Comparison of ENCODE assay signal across 8 cellular contexts in genomic region chrX:120561634-120562568, GRCh38. TPM values are rescaled to one million over a fixed set of nuclear protein-coding genes. Genes with fewer than 3 reads are reported as not detected.
DNase-seq lines count a peak whose midpoint lies in the region; ATAC-seq and TF ChIP-seq lines count a peak whose summit lies in the region.

No MANE protein-coding gene starts in this region.

- no peak for TF ChIP-seq POLR2A in breast epithelium (IDR thresholded peaks at IDR 0.05)

- BruUV-seq in A673 (replicated peaks; lab: Mats Ljungman, UMichigan) = TSS peak; percentile 98

- intact Hi-C loops in A673 (cut with micrococcal nuclease; ENCODE audit: unreplicated experiment) (loop anchor here (5.0 kb wide), 1 partner anchor 40 kb away; the partner anchor contains the start of gene MCTS1), breast epithelium (cut with DNase I; ENCODE audit: low total_unique reads) (no loop called here), head of caudate nucleus (cut with DNase I) (loop anchor here (2.0 kb wide), 1 partner anchor 41 kb away; no protein-coding TSS in a partner anchor)

- H3K9me3 ChIP-seq in A673 (ENCODE audit: low read depth, low read length, poor library complexity, severe bottlenecking) = no peaks in the 10 kb centered on the region
- H3K9me3 ChIP-seq in breast epithelium = no peaks in the 10 kb centered on the region
- no peaks in the 10 kb centered on the region for H3K9me3 ChIP-seq in mucosa of rectum (ENCODE audit: control insufficient read depth in 2 of 2, low read length in 2 of 2)

- DNase-seq in A673 (ENCODE audit: low spot score) = no peak
- no peak for DNase-seq in breast epithelium (ENCODE audit: low spot score in 2 of 2)
- DNase-seq in head of caudate nucleus = no peak
- no peak for DNase-seq in effector CD8-positive, alpha-beta T cell (lab: John Stamatoyannopoulos, UW)

- H3K4me1 ChIP-seq in A673 (ENCODE audit: insufficient read depth, low read length, poor library complexity, severe bottlenecking) = peaks cover 5% of the 10 kb centered on the region
- peaks cover 3 to 4% of the 10 kb centered on the region in 2 donors for H3K4me1 ChIP-seq in breast epithelium
- H3K4me1 ChIP-seq in mucosa of rectum (ENCODE audit: control insufficient read depth in 2 of 2, insufficient read depth in 2 of 2, low read length in 2 of 2) = peaks cover 0 to 5% of the 10 kb centered on the region in 2 donors

- CTCF ChIA-PET in A673 (lab: Charles Lee) = no interaction called here

- H3K36me3 ChIP-seq in A673 (ENCODE audit: insufficient read depth, low read length, poor library complexity, severe bottlenecking) = no peaks in the 10 kb centered on the region
- no peaks in the 10 kb centered on the region for H3K36me3 ChIP-seq in breast epithelium
- H3K36me3 ChIP-seq in mucosa of rectum (ENCODE audit: control insufficient read depth in 2 of 2, insufficient read depth in 2 of 2, low read length in 2 of 2) = no peaks in the 10 kb centered on the region

- H3K27ac ChIP-seq in A673 (ENCODE audit: low read depth, low read length, poor library complexity, severe bottlenecking) (peak overlapping the region; percentile 98), breast epithelium (peak overlapping the region; percentile 96 to 99), mucosa of rectum (ENCODE audit: low read depth in 2 of 2, low read length in 2 of 2) (peak overlapping the region; percentile 97 to 99)

- H3K27me3 ChIP-seq in A673 (replicated peaks; ENCODE audit: insufficient read depth, low read depth, low read length, poor library complexity) (no peaks in the 10 kb centered on the region), breast epithelium (peaks cover 0 to 4% of the 10 kb centered on the region in 2 donors), mucosa of rectum (ENCODE audit: control insufficient read depth in 2 of 2, insufficient read depth in 2 of 2, low read length in 2 of 2) (no peaks in the 10 kb centered on the region)

- TF ChIP-seq CTCF in A673 (conservative IDR thresholded peaks at IDR 0.05; ENCODE audit: low read depth, low read length) (no peak), breast epithelium (IDR thresholded peaks at IDR 0.05) (no peak)

- ATAC-seq in HG02884 (IDR thresholded peaks at IDR 0.05; ENCODE audit: unreplicated experiment) (peak; percentile 18), GM21825 (IDR thresholded peaks at IDR 0.05; ENCODE audit: unreplicated experiment) (no peak), HG03378 (IDR thresholded peaks at IDR 0.05; ENCODE audit: unreplicated experiment) (no peak)

- peak overlapping the region; percentile 67 for H3K4me3 ChIP-seq in A673 (ENCODE audit: low read depth, low read length, poor library complexity, severe bottlenecking)
- peak overlapping the region; percentile 55 to 80 (median 63) for H3K4me3 ChIP-seq in breast epithelium
- peak overlapping the region; percentile 74 to 79 for H3K4me3 ChIP-seq in mucosa of rectum (ENCODE audit: low read length in 2 of 2)

- peak overlapping the region; percentile 66 to 71 for H3K9ac ChIP-seq in mucosa of rectum (ENCODE audit: low read depth in 1 of 2, low read length in 2 of 2)

- POLR2A ChIA-PET in A673 (lab: Charles Lee; ENCODE audit: low non-redundant PET) = interaction anchor here (0.5 to 1.6 kb wide), 6 partner anchors 12 to 770 kb away, joined by 3 to 25 read pairs (median 3); partner anchors contain the start of genes MCTS1 and RPL39

RNA-seq across cellular contexts. Expression of gene CUL4B, which starts 1.1 kb away (rescaled TPM):
- 41.8 and 44.7 TPM in 2 replicates for total RNA-seq in A673 (2021)
- total RNA-seq in breast epithelium = 10 to 100 TPM; 38.7 to 45.5 (median 45.1) TPM

RNA-seq across cellular contexts. Expression of gene MCTS1, which starts 42.0 kb away (rescaled TPM):
- total RNA-seq in A673 (2021) = 54.6 and 62.3 TPM in 2 replicates
- 10 to 100 TPM; 18.9 to 31.0 (median 30.8) TPM for total RNA-seq in breast epithelium
